ENCODE assay signal across 6 cellular contexts in genomic region chr12:45886685-45887084, GRCh38.
"Had no signal": no experiment of that assay in that cellular context is flagged by ENCODE, and none has a peak within 500 bp of the region (broad histone marks: within the 10 kb centered on the region; RNA-seq: fewer than 3 reads in every experiment).

No MANE protein-coding gene starts in this region.

- H3K9ac ChIP-seq: KMS-11 had no signal

- DNase-seq: GOT3, H7, HCEC 1CT, KBM-7 had no signal

- H3K27ac ChIP-seq: HL-60, KMS-11 had no signal

- H3K4me2 ChIP-seq: KMS-11 had no signal
